In the genomic region with DNA sequence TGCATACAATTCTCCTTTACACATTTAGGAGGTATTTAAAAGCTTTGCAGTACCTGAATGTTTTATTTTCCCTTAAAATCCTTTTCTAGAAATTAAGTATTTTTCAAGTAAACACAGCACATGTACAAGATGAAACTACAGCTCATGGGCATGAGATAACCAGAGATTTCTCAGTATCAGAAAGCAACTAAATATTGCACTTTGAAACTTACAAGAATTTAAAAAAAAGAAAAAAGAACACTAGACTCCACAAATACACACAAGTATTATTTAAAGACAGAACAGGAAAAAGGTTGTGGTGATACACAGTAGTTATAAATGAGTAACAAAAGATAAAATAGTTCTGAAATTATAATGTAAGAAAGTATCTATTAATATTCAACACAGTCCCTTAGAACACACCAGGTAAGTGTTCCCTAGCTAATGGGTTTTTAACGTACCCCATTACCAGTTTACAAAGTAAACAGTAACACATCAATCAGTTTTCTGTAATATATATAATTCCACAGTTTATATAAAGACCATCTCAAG, we compare ENCODE assay signal across 30 cellular contexts.
"Had no signal": no experiment of that assay in that cellular context is flagged by ENCODE, and none has a peak within 500 bp of the region (broad histone marks: within the 10 kb centered on the region; RNA-seq: fewer than 3 reads in every experiment).

No MANE protein-coding gene starts in this region.

- H3K27me3 ChIP-seq: adrenal gland, body of pancreas, esophagus squamous epithelium, heart right ventricle, left lung, sigmoid colon, stomach, thyroid gland, upper lobe of left lung, vagina had no signal

- H3K4me3 Mint-ChIP-seq: activated CD8-positive, alpha-beta memory T cell treated with anti-CD3 and anti-CD28 coated beads, Interleukin-2, amount 10 ng/mL, durations not matched to agents 7 days and 5 days; activated CD8-positive, alpha-beta T cell treated with anti-CD3 and anti-CD28 coated beads, Interleukin-2, amount 10 ng/mL, durations not matched to agents 7 days and 5 days; activated naive CD4-positive, alpha-beta T cell treated with anti-CD3 and anti-CD28 coated beads for 36 hours; activated naive CD8-positive, alpha-beta T cell treated with anti-CD3 and anti-CD28 coated beads for 36 hours; natural killer cell; stimulated activated memory B cell treated with anti-CD40 and anti-IgM and Interleukin-4, amounts not matched to agents 10 μg/mL and 1 μg/mL and 100 μg/mL, for 72 hours; T-helper 1 cell treated with Interleukin-12 subunit alpha and Interleukin-12 subunit beta and Interleukin-4 antibody, amounts not matched to agents 30 μg/mL and 1 μg/mL, for 36 hours had no signal

- H3K4me1 Mint-ChIP-seq: stimulated activated memory B cell treated with anti-CD40 and anti-IgM and Interleukin-4, amounts not matched to agents 10 μg/mL and 1 μg/mL and 100 μg/mL, for 72 hours had no signal

- H3K4me1 ChIP-seq: adrenal gland, body of pancreas, esophagus squamous epithelium, left lung, lower lobe of right lung, stomach, thyroid gland, upper lobe of left lung, vagina had no signal

- ATAC-seq: activated CD8-positive, alpha-beta memory T cell treated with anti-CD3 and anti-CD28 coated beads, Interleukin-2, amount 10 ng/mL, durations not matched to agents 7 days and 5 days; activated CD8-positive, alpha-beta T cell treated with anti-CD3 and anti-CD28 coated beads, Interleukin-2, amount 10 ng/mL, durations not matched to agents 7 days and 5 days; body of pancreas; heart right ventricle; left lung; lower lobe of right lung; natural killer cell; stimulated activated memory B cell treated with anti-CD40 and anti-IgM and Interleukin-4, amounts not matched to agents 10 μg/mL and 1 μg/mL and 100 μg/mL, for 72 hours had no signal

- H3K9me3 Mint-ChIP-seq: activated naive CD4-positive, alpha-beta T cell treated with anti-CD3 and anti-CD28 coated beads for 36 hours; activated naive CD8-positive, alpha-beta T cell treated with anti-CD3 and anti-CD28 coated beads for 36 hours; natural killer cell; stimulated activated memory B cell treated with anti-CD40 and anti-IgM and Interleukin-4, amounts not matched to agents 10 μg/mL and 1 μg/mL and 100 μg/mL, for 72 hours; T-helper 1 cell treated with Interleukin-12 subunit alpha and Interleukin-12 subunit beta and Interleukin-4 antibody, amounts not matched to agents 30 μg/mL and 1 μg/mL, for 36 hours had no signal

- FAIRE-seq: colon, small intestine had no signal

- H3K27ac ChIP-seq: adrenal gland, body of pancreas, epithelial cell of prostate, esophagus squamous epithelium, heart right ventricle, left lung, lower lobe of right lung, sigmoid colon, stomach, thyroid gland, upper lobe of left lung, vagina had no signal

- H3K4me3 ChIP-seq: adrenal gland, body of pancreas, esophagus squamous epithelium, heart right ventricle, left lung, lower lobe of right lung, sigmoid colon, stomach, thyroid gland, upper lobe of left lung, vagina had no signal

- H3K27me3 Mint-ChIP-seq: activated CD8-positive, alpha-beta memory T cell treated with anti-CD3 and anti-CD28 coated beads, Interleukin-2, amount 10 ng/mL, durations not matched to agents 7 days and 5 days; activated naive CD8-positive, alpha-beta T cell treated with anti-CD3 and anti-CD28 coated beads for 36 hours; stimulated activated memory B cell treated with anti-CD40 and anti-IgM and Interleukin-4, amounts not matched to agents 10 μg/mL and 1 μg/mL and 100 μg/mL, for 72 hours had no signal

- H3K27ac Mint-ChIP-seq: activated CD8-positive, alpha-beta memory T cell treated with anti-CD3 and anti-CD28 coated beads, Interleukin-2, amount 10 ng/mL, durations not matched to agents 7 days and 5 days; activated CD8-positive, alpha-beta T cell treated with anti-CD3 and anti-CD28 coated beads, Interleukin-2, amount 10 ng/mL, durations not matched to agents 7 days and 5 days; activated naive CD4-positive, alpha-beta T cell treated with anti-CD3 and anti-CD28 coated beads for 36 hours; activated naive CD8-positive, alpha-beta T cell treated with anti-CD3 and anti-CD28 coated beads for 36 hours; stimulated activated memory B cell treated with anti-CD40 and anti-IgM and Interleukin-4, amounts not matched to agents 10 μg/mL and 1 μg/mL and 100 μg/mL, for 72 hours had no signal

- DNase-seq: activated CD4-positive, alpha-beta T cell treated with anti-CD3 and anti-CD28 coated beads for 1 hour; activated CD4-positive, alpha-beta T cell treated with anti-CD3 and anti-CD28 coated beads, Interleukin-2, amount 50 U/mL, for 1 hour; activated CD8-positive, alpha-beta memory T cell treated with anti-CD3 and anti-CD28 coated beads, Interleukin-2, amount 10 ng/mL, durations not matched to agents 7 days and 5 days; activated CD8-positive, alpha-beta T cell treated with anti-CD3 and anti-CD28 coated beads, Interleukin-2, amount 10 ng/mL, durations not matched to agents 7 days and 5 days; activated effector memory CD4-positive, alpha-beta T cell treated with anti-CD3 and anti-CD28 coated beads, Interleukin-2, amount 50 U/mL, for 16 hours; activated naive CD4-positive, alpha-beta T cell treated with anti-CD3 and anti-CD28 coated beads for 36 hours; activated naive CD8-positive, alpha-beta T cell treated with anti-CD3 and anti-CD28 coated beads for 36 hours; adrenal gland; aorta; body of pancreas; dermis blood vessel endothelial cell; effector CD4-positive, alpha-beta T cell; esophagus squamous epithelium; foreskin melanocyte; heart right ventricle; left lung; lower lobe of right lung; mesenchymal stem cell; natural killer cell; sigmoid colon; small intestine; stimulated activated CD4-positive, alpha-beta T cell treated with anti-CD3 and anti-CD28 coated beads, Interleukin-4, amount 100 ng/mL, for 24 hours; stomach; thyroid gland; upper lobe of left lung had no signal

- H3K9me3 ChIP-seq: adrenal gland, body of pancreas, esophagus squamous epithelium, heart right ventricle, left lung, lower lobe of right lung, sigmoid colon, stomach, thyroid gland, upper lobe of left lung, vagina had no signal
